1 cellular context compared by ENCODE assay signal in genomic region chr14:103030741-103031565, GRCh38.
TF ChIP-seq lines count a peak whose summit lies in the region.

No MANE protein-coding gene starts in this region.

TF ChIP-seq in H1, 55 proteins besides CTCF, POLR2A, EP300 and RAD21:
- TF ChIP-seq SIN3A (conservative IDR thresholded peaks at IDR 0.05 in 1 of 2, IDR thresholded peaks at IDR 0.05 in 1 of 2; ENCODE audit: low read depth in 1 of 2, low read length in 2 of 2) (no peak), HDAC2 (IDR thresholded peaks at IDR 0.05; ENCODE audit: borderline replicate concordance in 1 of 2, low read depth in 2 of 2, low read length in 2 of 2) (no peak), ZNF274 (IDR thresholded peaks at IDR 0.05; ENCODE audit: borderline replicate concordance, extremely low read depth, low read length) (no peak), RXRA (IDR thresholded peaks at IDR 0.05; ENCODE audit: insufficient read depth, low read depth, low read length) (no peak), FOSL1 (IDR thresholded peaks at IDR 0.05; ENCODE audit: insufficient read depth, low read depth, low read length) (no peak), KDM5A (IDR thresholded peaks at IDR 0.05; ENCODE audit: low read length) (no peak), SUZ12 (IDR thresholded peaks at IDR 0.05; ENCODE audit: low read length) (no peak)
